In genomic region chr2:120238728-120239487, GRCh38 we compare ENCODE assay signal across 1 cellular context.
TF ChIP-seq lines count a peak whose summit lies in the region.

No MANE protein-coding gene starts in this region.

TF ChIP-seq in HepG2, 621 proteins besides CTCF, POLR2A, EP300 and RAD21 (continued from another document and continues in another):
- TF ChIP-seq ARID4A (CRISPR knock-in tag; IDR thresholded peaks at IDR 0.05; ENCODE audit: borderline replicate concordance) (peak; percentile 36; the same call in 1 of the 2 replicates), TOE1 (CRISPR knock-in tag; IDR thresholded peaks at IDR 0.05) (no peak), ZNF639 (CRISPR knock-in tag; conservative IDR thresholded peaks at IDR 0.05) (no peak), NRL (CRISPR knock-in tag; IDR thresholded peaks at IDR 0.05; ENCODE audit: borderline replicate concordance) (peak; percentile 61), CEBPB (IDR thresholded peaks at IDR 0.05; ENCODE audit: borderline replicate concordance, low read depth, low read length) (no peak), ZNF207 (IDR thresholded peaks at IDR 0.05; ENCODE audit: borderline replicate concordance) (no peak), KDM5A (IDR thresholded peaks at IDR 0.05; ENCODE audit: borderline replicate concordance, low read length) (no peak), BATF2 (CRISPR knock-in tag; IDR thresholded peaks at IDR 0.05) (no peak), ZNF276 (CRISPR knock-in tag; IDR thresholded peaks at IDR 0.05; ENCODE audit: low read depth) (peak; percentile 80; the same call in 1 of the 2 replicates), ZNF674 (CRISPR knock-in tag; IDR thresholded peaks at IDR 0.05; ENCODE audit: low read depth) (no peak), REL (CRISPR knock-in tag; conservative IDR thresholded peaks at IDR 0.05) (no peak), NFE2L1 (CRISPR knock-in tag; IDR thresholded peaks at IDR 0.05; ENCODE audit: borderline replicate concordance) (no peak), FOXK2 (IDR thresholded peaks at IDR 0.05) (no peak), NFATC3 (CRISPR knock-in tag; IDR thresholded peaks at IDR 0.05) (no peak), U2AF2 (IDR thresholded peaks at IDR 0.05; ENCODE audit: low read depth, low read length) (0 out of 2 replicates have a peak, but pooled peaks have one; percentile 26), ZSCAN9 (CRISPR knock-in tag; IDR thresholded peaks at IDR 0.05; ENCODE audit: borderline replicate concordance) (peak; percentile 27; the same call in 1 of the 2 replicates), ZNF790 (CRISPR knock-in tag; IDR thresholded peaks at IDR 0.05; ENCODE audit: borderline replicate concordance) (no peak), BRCA1 (CRISPR knock-in tag; IDR thresholded peaks at IDR 0.05) (no peak), CREM (IDR thresholded peaks at IDR 0.05) (no peak), CREM (CRISPR knock-in tag; IDR thresholded peaks at IDR 0.05) (no peak), XBP1 (CRISPR knock-in tag; IDR thresholded peaks at IDR 0.05) (no peak), CSRNP1 (CRISPR knock-in tag; IDR thresholded peaks at IDR 0.05) (0 out of 2 replicates have a peak, but pooled peaks have one; percentile 16), FOSL2 (CRISPR knock-in tag; IDR thresholded peaks at IDR 0.05) (peak; percentile 97), ZFP41 (CRISPR knock-in tag; IDR thresholded peaks at IDR 0.05; ENCODE audit: borderline replicate concordance) (no peak), PRDM10 (CRISPR knock-in tag; IDR thresholded peaks at IDR 0.05; ENCODE audit: low read depth) (no peak), PBX3 (CRISPR knock-in tag; IDR thresholded peaks at IDR 0.05; ENCODE audit: borderline replicate concordance) (no peak), ARHGAP35 (CRISPR knock-in tag; IDR thresholded peaks at IDR 0.05; ENCODE audit: borderline replicate concordance) (no peak), MBD4 (IDR thresholded peaks at IDR 0.05; ENCODE audit: borderline replicate concordance, low read length) (no peak), KDM5B (CRISPR knock-in tag; IDR thresholded peaks at IDR 0.05; ENCODE audit: borderline replicate concordance) (peak; percentile 67), ZNF136 (CRISPR knock-in tag; IDR thresholded peaks at IDR 0.05; ENCODE audit: low read depth) (no peak), SOX6 (IDR thresholded peaks at IDR 0.05) (no peak), SOX6 (CRISPR knock-in tag; IDR thresholded peaks at IDR 0.05) (peak; percentile 61), IKZF5 (CRISPR knock-in tag; IDR thresholded peaks at IDR 0.05) (no peak), ZNF430 (CRISPR knock-in tag; IDR thresholded peaks at IDR 0.05) (no peak), NR2F2 (IDR thresholded peaks at IDR 0.05; ENCODE audit: borderline replicate concordance, low read depth) (no peak), ZNF564 (CRISPR knock-in tag; IDR thresholded peaks at IDR 0.05) (no peak), HCFC1 (IDR thresholded peaks at IDR 0.05; ENCODE audit: low read depth, low read length) (no peak), GLMP (CRISPR knock-in tag; IDR thresholded peaks at IDR 0.05; ENCODE audit: borderline replicate concordance) (no peak), TEF (CRISPR knock-in tag; IDR thresholded peaks at IDR 0.05) (no peak), EHMT2 (IDR thresholded peaks at IDR 0.05; ENCODE audit: borderline replicate concordance, low read depth, low read length) (no peak), AHR (CRISPR knock-in tag; IDR thresholded peaks at IDR 0.05) (no peak), AGO1 (IDR thresholded peaks at IDR 0.05; ENCODE audit: low read depth, low read length, poor library complexity, severe bottlenecking) (no peak), TFAP4 (IDR thresholded peaks at IDR 0.05; ENCODE audit: borderline replicate concordance, low read depth) (0 out of 2 replicates have a peak, but pooled peaks have one; percentile 28)
